ENCODE assay signal across 1 cellular context in genomic region chr5:41638685-41639084, GRCh38.
TF ChIP-seq lines count a peak whose summit lies in the region.

No MANE protein-coding gene starts in this region.

TF ChIP-seq in HepG2, 621 proteins besides CTCF, POLR2A, EP300 and RAD21 (continued from another document and continues in another):
- TF ChIP-seq PLSCR1 (CRISPR knock-in tag; IDR thresholded peaks at IDR 0.05; ENCODE audit: borderline replicate concordance) (no peak), MXI1 (IDR thresholded peaks at IDR 0.05; ENCODE audit: borderline replicate concordance, low read depth, low read length) (peak; percentile 36; the same call in 1 of the 3 replicates), TFE3 (CRISPR knock-in tag; IDR thresholded peaks at IDR 0.05) (peak; percentile 74; the same call in 1 of the 2 replicates), ZFP62 (CRISPR knock-in tag; IDR thresholded peaks at IDR 0.05) (no peak), ARHGAP35 (CRISPR knock-in tag; IDR thresholded peaks at IDR 0.05; ENCODE audit: borderline replicate concordance) (no peak), ZNF629 (CRISPR knock-in tag; conservative IDR thresholded peaks at IDR 0.05) (0 out of 2 replicates have a peak, but pooled peaks have one; percentile 33), ZNF678 (CRISPR knock-in tag; IDR thresholded peaks at IDR 0.05) (no peak), LCORL (IDR thresholded peaks at IDR 0.05) (peak; percentile 45; the same call in 1 of the 2 replicates), LCORL (CRISPR knock-in tag; IDR thresholded peaks at IDR 0.05) (peak; percentile 59; the same call in 1 of the 2 replicates), BCL3 (CRISPR knock-in tag; IDR thresholded peaks at IDR 0.05) (no peak), NFAT5 (CRISPR knock-in tag; IDR thresholded peaks at IDR 0.05) (no peak), CCDC6 (CRISPR knock-in tag; IDR thresholded peaks at IDR 0.05) (0 out of 2 replicates have a peak, but pooled peaks have one; percentile 31), RNF2 (conservative IDR thresholded peaks at IDR 0.05; ENCODE audit: low read depth) (no peak), MTF1 (CRISPR knock-in tag; IDR thresholded peaks at IDR 0.05) (no peak), ARID4A (CRISPR knock-in tag; IDR thresholded peaks at IDR 0.05; ENCODE audit: borderline replicate concordance) (no peak), FOXA3 (CRISPR knock-in tag; IDR thresholded peaks at IDR 0.05) (peak; percentile 88), NFIB (CRISPR knock-in tag; IDR thresholded peaks at IDR 0.05; ENCODE audit: borderline replicate concordance) (no peak), ZNF3 (CRISPR knock-in tag; IDR thresholded peaks at IDR 0.05) (peak; percentile 71; the same call in 1 of the 2 replicates), DNMT3B (CRISPR knock-in tag; conservative IDR thresholded peaks at IDR 0.05) (no peak), ZSCAN29 (CRISPR knock-in tag; conservative IDR thresholded peaks at IDR 0.05) (no peak), HDAC1 (CRISPR knock-in tag; IDR thresholded peaks at IDR 0.05) (peak; percentile 48), ZBTB7B (CRISPR knock-in tag; IDR thresholded peaks at IDR 0.05) (0 out of 2 replicates have a peak, but pooled peaks have one; percentile 35), ZNF207 (IDR thresholded peaks at IDR 0.05; ENCODE audit: borderline replicate concordance) (no peak), ZNF205 (CRISPR knock-in tag; IDR thresholded peaks at IDR 0.05) (peak; percentile 55; the same call in 1 of the 2 replicates), DRAP1 (CRISPR knock-in tag; IDR thresholded peaks at IDR 0.05) (no peak), HNRNPLL (IDR thresholded peaks at IDR 0.05; ENCODE audit: low read depth, low read length, poor library complexity, severe bottlenecking) (no peak), PAXIP1 (CRISPR knock-in tag; conservative IDR thresholded peaks at IDR 0.05) (peak; percentile 92), KAT7 (CRISPR knock-in tag; IDR thresholded peaks at IDR 0.05; ENCODE audit: borderline replicate concordance) (no peak), ERF (CRISPR knock-in tag; IDR thresholded peaks at IDR 0.05) (peak; percentile 73; the same call in 1 of the 2 replicates), ZNF547 (CRISPR knock-in tag; IDR thresholded peaks at IDR 0.05) (no peak), CAMTA2 (CRISPR knock-in tag; IDR thresholded peaks at IDR 0.05; ENCODE audit: borderline replicate concordance) (no peak), ZNF431 (CRISPR knock-in tag; IDR thresholded peaks at IDR 0.05; ENCODE audit: borderline replicate concordance, low read depth) (no peak; the same call in 1 of the 2 replicates), PPARG (CRISPR knock-in tag; conservative IDR thresholded peaks at IDR 0.05) (peak; percentile 88), NPAS2 (CRISPR knock-in tag; IDR thresholded peaks at IDR 0.05; ENCODE audit: borderline replicate concordance) (no peak), SMYD3 (CRISPR knock-in tag; IDR thresholded peaks at IDR 0.05) (no peak), MXD3 (CRISPR knock-in tag; IDR thresholded peaks at IDR 0.05) (no peak), ZNF639 (CRISPR knock-in tag; conservative IDR thresholded peaks at IDR 0.05) (no peak), ARID3A (IDR thresholded peaks at IDR 0.05; ENCODE audit: low read depth, low read length) (peak; percentile 80), SP5 (CRISPR knock-in tag; IDR thresholded peaks at IDR 0.05; ENCODE audit: borderline replicate concordance, low read depth) (no peak), ZNF335 (CRISPR knock-in tag; IDR thresholded peaks at IDR 0.05) (no peak), SP140L (CRISPR knock-in tag; IDR thresholded peaks at IDR 0.05; ENCODE audit: borderline replicate concordance) (no peak), ZNF550 (CRISPR knock-in tag; IDR thresholded peaks at IDR 0.05; ENCODE audit: borderline replicate concordance) (no peak)
